In genomic region chr15:99526174-99526573, GRCh38 we compare ENCODE assay signal across 27 cellular contexts.
"Had no signal": no experiment of that assay in that cellular context is flagged by ENCODE, and none has a peak within 500 bp of the region (broad histone marks: within the 10 kb centered on the region; RNA-seq: fewer than 3 reads in every experiment).

No MANE protein-coding gene starts in this region.

- DNase-seq: effector CD8-positive, alpha-beta T cell; endodermal cell; foreskin fibroblast; gastrocnemius medialis; left cardiac atrium; left lung; mesenchymal stem cell; natural killer cell; occipital lobe; ovary; posterior cingulate gyrus; psoas muscle; right cardiac atrium; sigmoid colon; stimulated activated CD4-positive, alpha-beta T cell treated with anti-CD3 and anti-CD28 coated beads, Interleukin-2, amount 100 ng/mL, for 24 hours; stimulated activated CD4-positive, alpha-beta T cell treated with anti-CD3 and anti-CD28 coated beads, Interleukin-4, amount 100 ng/mL, for 24 hours; upper lobe of left lung had no signal

- FAIRE-seq: islet of Langerhans, urothelium cell line had no signal

- H3K36me3 ChIP-seq: gastrocnemius medialis, left lung, ovary, sigmoid colon, thoracic aorta, tibial nerve, upper lobe of left lung had no signal

- H3K36me3 Mint-ChIP-seq: mesothelial cell of epicardium; natural killer cell; stimulated activated effector memory CD8-positive, alpha-beta T cell treated with anti-CD3 and anti-CD28 coated beads, Interleukin-12 subunit alpha, Interleukin-12 subunit beta, amount 100 ng/mL, for 72 hours had no signal

- H3K9me3 Mint-ChIP-seq: endodermal cell; natural killer cell; stimulated activated effector memory CD8-positive, alpha-beta T cell treated with anti-CD3 and anti-CD28 coated beads, Interleukin-12 subunit alpha, Interleukin-12 subunit beta, amount 100 ng/mL, for 72 hours had no signal

- H3K27me3 ChIP-seq: gastrocnemius medialis, left lung, ovary, sigmoid colon, tibial nerve, upper lobe of left lung had no signal

- H3K27ac ChIP-seq: epithelial cell of prostate, gastrocnemius medialis, left lung, ovary, psoas muscle, sigmoid colon, thoracic aorta, tibial nerve, upper lobe of left lung had no signal

- H3K4me1 Mint-ChIP-seq: endodermal cell; mesothelial cell of epicardium; natural killer cell; stimulated activated effector memory CD8-positive, alpha-beta T cell treated with anti-CD3 and anti-CD28 coated beads, Interleukin-12 subunit alpha, Interleukin-12 subunit beta, amount 100 ng/mL, for 72 hours had no signal

- H3K27me3 Mint-ChIP-seq: dendritic cell treated with granulocyte-macrophage colony-stimulating factor and Interleukin-4, amounts not matched to agents 40 ng/mL and 50 ng/mL, for 4 days; stimulated activated naive CD8-positive, alpha-beta T cell treated with anti-CD3 and anti-CD28 coated beads, Interleukin-15, Interleukin-2, amounts not matched to agents 100 ng/mL and 50 ng/mL, for 24 hours had no signal

- ATAC-seq: esophagus mucosa; gastrocnemius medialis; left cardiac atrium; left lung; natural killer cell; psoas muscle; right cardiac atrium; stimulated activated effector memory CD8-positive, alpha-beta T cell treated with anti-CD3 and anti-CD28 coated beads, Interleukin-12 subunit alpha, Interleukin-12 subunit beta, amount 100 ng/mL, for 72 hours had no signal

- H3K27ac Mint-ChIP-seq: dendritic cell treated with granulocyte-macrophage colony-stimulating factor and Interleukin-4, amounts not matched to agents 40 ng/mL and 50 ng/mL, for 4 days; endodermal cell; mesothelial cell of epicardium; natural killer cell; stimulated activated effector memory CD8-positive, alpha-beta T cell treated with anti-CD3 and anti-CD28 coated beads, Interleukin-12 subunit alpha, Interleukin-12 subunit beta, amount 100 ng/mL, for 72 hours; stimulated activated naive CD8-positive, alpha-beta T cell treated with anti-CD3 and anti-CD28 coated beads, Interleukin-15, Interleukin-2, amounts not matched to agents 100 ng/mL and 50 ng/mL, for 24 hours had no signal

- H3K4me3 Mint-ChIP-seq: dendritic cell treated with granulocyte-macrophage colony-stimulating factor and Interleukin-4, amounts not matched to agents 40 ng/mL and 50 ng/mL, for 4 days; endodermal cell; mesothelial cell of epicardium; natural killer cell; stimulated activated effector memory CD8-positive, alpha-beta T cell treated with anti-CD3 and anti-CD28 coated beads, Interleukin-12 subunit alpha, Interleukin-12 subunit beta, amount 100 ng/mL, for 72 hours; stimulated activated naive CD8-positive, alpha-beta T cell treated with anti-CD3 and anti-CD28 coated beads, Interleukin-15, Interleukin-2, amounts not matched to agents 100 ng/mL and 50 ng/mL, for 24 hours had no signal

- H3K4me3 ChIP-seq: gastrocnemius medialis, left lung, ovary, psoas muscle, sigmoid colon, thoracic aorta, tibial nerve, upper lobe of left lung had no signal

- H3K9me3 ChIP-seq: gastrocnemius medialis, ovary, sigmoid colon, thoracic aorta, upper lobe of left lung had no signal

- H3K4me1 ChIP-seq: gastrocnemius medialis, left lung, psoas muscle, sigmoid colon, tibial nerve, upper lobe of left lung had no signal
